Comparison of ENCODE assay signal across 10 cellular contexts in the genomic region with DNA sequence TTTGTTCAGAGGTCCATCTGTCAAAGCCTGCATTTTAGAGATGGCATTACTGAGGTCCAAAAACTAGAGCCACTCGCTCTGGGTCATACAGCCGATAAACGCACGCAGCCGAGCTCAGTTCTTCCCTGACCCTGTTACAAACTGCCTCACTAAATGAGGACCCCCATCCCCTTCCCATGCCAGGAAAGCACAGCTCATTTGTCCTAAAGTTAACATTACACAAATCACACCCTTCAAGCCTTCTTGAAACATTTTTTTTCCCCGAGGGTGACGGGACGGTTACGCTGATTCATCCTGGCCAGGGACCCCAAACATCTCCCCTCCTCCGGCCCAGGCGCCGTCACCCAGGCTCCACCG. TPM values are rescaled to one million over a fixed set of nuclear protein-coding genes. Genes with fewer than 3 reads are reported as not detected.
DNase-seq lines count a peak whose midpoint lies in the region; ATAC-seq and TF ChIP-seq lines count a peak whose summit lies in the region.
"Had no signal": no experiment of that assay in that cellular context is flagged by ENCODE, and none has a peak within 500 bp of the region (broad histone marks: within the 10 kb centered on the region; RNA-seq: fewer than 3 reads in every experiment).

No MANE protein-coding gene starts in this region.

- H3K4me3 Mint-ChIP-seq in activated CD4-positive, alpha-beta T cell treated with anti-CD3 and anti-CD28 coated beads, Interleukin-2, amount 10 ng/mL, durations not matched to agents 7 days and 5 days = peak overlapping the region; percentile 56
- H3K4me3 Mint-ChIP-seq in MCF 10A (ENCODE audit: unreplicated experiment) = peak overlapping the region; percentile 84

- CTCF ChIA-PET in activated CD4-positive, alpha-beta T cell treated with anti-CD3 and anti-CD28 coated beads, Interleukin-2, amount 10 ng/mL, durations not matched to agents 7 days and 5 days (lab: Charles Lee) = interaction anchor here (0.5 kb wide), 1 partner anchor 137 kb away, joined by 3 read pairs; no protein-coding TSS in a partner anchor
- CTCF ChIA-PET in MCF 10A (lab: Yijun Ruan, JAX) = no interaction called here

- peaks cover 12% of the 10 kb centered on the region for H3K9me3 Mint-ChIP-seq in activated CD4-positive, alpha-beta T cell treated with anti-CD3 and anti-CD28 coated beads, Interleukin-2, amount 10 ng/mL, durations not matched to agents 7 days and 5 days
- peaks cover 14% of the 10 kb centered on the region for H3K9me3 Mint-ChIP-seq in MCF 10A (ENCODE audit: unreplicated experiment)

- BruUV-seq in MCF 10A (replicated peaks; lab: Mats Ljungman, UMichigan) = no TSS peak

- no peak for DNase-seq in activated CD4-positive, alpha-beta T cell treated with anti-CD3 and anti-CD28 coated beads, Interleukin-2, amount 10 ng/mL, durations not matched to agents 7 days and 5 days
- no peak for DNase-seq in activated CD4-positive, alpha-beta T cell treated with anti-CD3 and anti-CD28 coated beads, Interleukin-2, amount 50 U/mL, for 4 hours
- DNase-seq in MCF 10A (ENCODE audit: unreplicated experiment) (no peak), lower lobe of right lung (no peak), testis (no peak), activated gamma-delta T cell treated with Interleukin-2 at 50 U/mL for 16 hours (no peak), NCI-H1092 treated with DMSO at 0.1 percent for 48 hours (lab: John Stamatoyannopoulos, UW) (no peak), HPDE6-E6E7 (ENCODE audit: extremely low spot score) (no peak)
- DNase-seq: SIG-M5 had no signal

- no peak for ATAC-seq in lower lobe of right lung

- no peak for TF ChIP-seq CTCF in MCF 10A (IDR thresholded peaks at IDR 0.05; ENCODE audit: unreplicated experiment)
- TF ChIP-seq CTCF in lower lobe of right lung (IDR thresholded peaks at IDR 0.05) = no peak
- TF ChIP-seq CTCF in testis (IDR thresholded peaks at IDR 0.05) = no peak

- peaks cover 42% of the 10 kb centered on the region for H3K4me1 ChIP-seq in lower lobe of right lung
- H3K4me1 ChIP-seq in testis = no peaks in the 10 kb centered on the region

- H3K36me3 ChIP-seq in lower lobe of right lung = no peaks in the 10 kb centered on the region
- no peaks in the 10 kb centered on the region for H3K36me3 ChIP-seq in testis (ENCODE audit: low read depth, missing control alignments)

- POLR2A ChIA-PET in activated CD4-positive, alpha-beta T cell treated with anti-CD3 and anti-CD28 coated beads, Interleukin-2, amount 10 ng/mL, durations not matched to agents 7 days and 5 days (lab: Charles Lee) = no interaction called here
- POLR2A ChIA-PET in MCF 10A (lab: Yijun Ruan, JAX) = interaction anchor here (4.8 kb wide), 1 partner anchor 11 kb away, joined by 25 read pairs; no protein-coding TSS in a partner anchor

- H3K36me3 Mint-ChIP-seq in activated CD4-positive, alpha-beta T cell treated with anti-CD3 and anti-CD28 coated beads, Interleukin-2, amount 10 ng/mL, durations not matched to agents 7 days and 5 days (ENCODE audit: low read depth) = peaks cover 15% of the 10 kb centered on the region
- no peaks in the 10 kb centered on the region for H3K36me3 Mint-ChIP-seq in MCF 10A (ENCODE audit: insufficient read depth, unreplicated experiment)

- peak overlapping the region; percentile 80 for H3K4me3 ChIP-seq in lower lobe of right lung
- peak overlapping the region; percentile 56 to 58 for H3K4me3 ChIP-seq in testis

- H3K27ac Mint-ChIP-seq in activated CD4-positive, alpha-beta T cell treated with anti-CD3 and anti-CD28 coated beads, Interleukin-2, amount 10 ng/mL, durations not matched to agents 7 days and 5 days = no peak overlapping the region
- no peak overlapping the region for H3K27ac Mint-ChIP-seq in MCF 10A (ENCODE audit: low read depth, unreplicated experiment)

- H3K27me3 ChIP-seq in lower lobe of right lung (ENCODE audit: low read depth) (no peaks in the 10 kb centered on the region), testis (no peaks in the 10 kb centered on the region)

- TF ChIP-seq POLR2A in testis (IDR thresholded peaks at IDR 0.05) = no peak

- intact Hi-C loops in MCF 10A (cut with micrococcal nuclease) (loop anchor here (1.0 kb wide), 1 partner anchor 59 kb away; no protein-coding TSS in a partner anchor), lower lobe of right lung (cut with DNase I) (no loop called here), testis (cut with DNase I; ENCODE audit: low total_unique reads) (no loop called here)

- H3K27ac ChIP-seq in lower lobe of right lung (peak overlapping the region; percentile 90), testis (no peak overlapping the region)
- H3K27ac ChIP-seq: HL-60 had no signal

- H3K27me3 Mint-ChIP-seq in activated CD4-positive, alpha-beta T cell treated with anti-CD3 and anti-CD28 coated beads, Interleukin-2, amount 10 ng/mL, durations not matched to agents 7 days and 5 days = peaks cover 24% of the 10 kb centered on the region
- no peaks in the 10 kb centered on the region for H3K27me3 Mint-ChIP-seq in MCF 10A (ENCODE audit: insufficient read depth, unreplicated experiment)

- 16 to 20% methylated on average over 13 of the region's 13 CpGs for whole genome bisulfite sequencing in testis, 2 donors

- peaks cover 28% of the 10 kb centered on the region for H3K4me1 Mint-ChIP-seq in activated CD4-positive, alpha-beta T cell treated with anti-CD3 and anti-CD28 coated beads, Interleukin-2, amount 10 ng/mL, durations not matched to agents 7 days and 5 days
- H3K4me1 Mint-ChIP-seq in MCF 10A (ENCODE audit: insufficient read depth, unreplicated experiment) = peaks cover 8% of the 10 kb centered on the region

- peaks cover 11% of the 10 kb centered on the region for H3K9me3 ChIP-seq in lower lobe of right lung
- no peaks in the 10 kb centered on the region for H3K9me3 ChIP-seq in testis

RNA-seq across cellular contexts. Expression of gene CMTM8, which starts 0.8 kb away (rescaled TPM):
- total RNA-seq in activated CD4-positive, alpha-beta T cell treated with anti-CD3 and anti-CD28 coated beads, Interleukin-2, amount 10 ng/mL, durations not matched to agents 7 days and 5 days = 1 to 10 TPM; 5.9 to 6.5 TPM
- 3.2 and 3.8 TPM in 2 replicates for total RNA-seq in MCF 10A (2022)
- total RNA-seq in lower lobe of right lung = 25.6 TPM
- total RNA-seq in testis = 1 to 10 TPM; 2.5 to 6.8 TPM
- 1.8 TPM for polyA plus RNA-seq in testis (ENCODE audit: insufficient read depth, low read depth, low replicate concordance)
